1 cellular context compared by ENCODE assay signal in genomic region chr22:31080848-31081649, GRCh38.
TF ChIP-seq lines count a peak whose summit lies in the region.

SMTN (plus strand) TSS chr22:31081318; CDS start chr22:31083259, 1,941 bp downstream.

TF ChIP-seq in HepG2, 621 proteins besides CTCF, POLR2A, EP300 and RAD21 (continued from another document and continues in another):
- TF ChIP-seq, protein P1, sequence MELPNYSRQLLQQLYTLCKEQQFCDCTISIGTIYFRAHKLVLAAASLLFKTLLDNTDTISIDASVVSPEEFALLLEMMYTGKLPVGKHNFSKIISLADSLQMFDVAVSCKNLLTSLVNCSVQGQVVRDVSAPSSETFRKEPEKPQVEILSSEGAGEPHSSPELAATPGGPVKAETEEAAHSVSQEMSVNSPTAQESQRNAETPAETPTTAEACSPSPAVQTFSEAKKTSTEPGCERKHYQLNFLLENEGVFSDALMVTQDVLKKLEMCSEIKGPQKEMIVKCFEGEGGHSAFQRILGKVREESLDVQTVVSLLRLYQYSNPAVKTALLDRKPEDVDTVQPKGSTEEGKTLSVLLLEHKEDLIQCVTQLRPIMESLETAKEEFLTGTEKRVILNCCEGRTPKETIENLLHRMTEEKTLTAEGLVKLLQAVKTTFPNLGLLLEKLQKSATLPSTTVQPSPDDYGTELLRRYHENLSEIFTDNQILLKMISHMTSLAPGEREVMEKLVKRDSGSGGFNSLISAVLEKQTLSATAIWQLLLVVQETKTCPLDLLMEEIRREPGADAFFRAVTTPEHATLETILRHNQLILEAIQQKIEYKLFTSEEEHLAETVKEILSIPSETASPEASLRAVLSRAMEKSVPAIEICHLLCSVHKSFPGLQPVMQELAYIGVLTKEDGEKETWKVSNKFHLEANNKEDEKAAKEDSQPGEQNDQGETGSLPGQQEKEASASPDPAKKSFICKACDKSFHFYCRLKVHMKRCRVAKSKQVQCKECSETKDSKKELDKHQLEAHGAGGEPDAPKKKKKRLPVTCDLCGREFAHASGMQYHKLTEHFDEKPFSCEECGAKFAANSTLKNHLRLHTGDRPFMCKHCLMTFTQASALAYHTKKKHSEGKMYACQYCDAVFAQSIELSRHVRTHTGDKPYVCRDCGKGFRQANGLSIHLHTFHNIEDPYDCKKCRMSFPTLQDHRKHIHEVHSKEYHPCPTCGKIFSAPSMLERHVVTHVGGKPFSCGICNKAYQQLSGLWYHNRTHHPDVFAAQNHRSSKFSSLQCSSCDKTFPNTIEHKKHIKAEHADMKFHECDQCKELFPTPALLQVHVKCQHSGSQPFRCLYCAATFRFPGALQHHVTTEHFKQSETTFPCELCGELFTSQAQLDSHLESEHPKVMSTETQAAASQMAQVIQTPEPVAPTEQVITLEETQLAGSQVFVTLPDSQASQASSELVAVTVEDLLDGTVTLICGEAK (IDR thresholded peaks at IDR 0.05): no peak
- TF ChIP-seq, protein P1 (CRISPR knock-in tag; IDR thresholded peaks at IDR 0.05): no peak
- TF ChIP-seq, protein P2, sequence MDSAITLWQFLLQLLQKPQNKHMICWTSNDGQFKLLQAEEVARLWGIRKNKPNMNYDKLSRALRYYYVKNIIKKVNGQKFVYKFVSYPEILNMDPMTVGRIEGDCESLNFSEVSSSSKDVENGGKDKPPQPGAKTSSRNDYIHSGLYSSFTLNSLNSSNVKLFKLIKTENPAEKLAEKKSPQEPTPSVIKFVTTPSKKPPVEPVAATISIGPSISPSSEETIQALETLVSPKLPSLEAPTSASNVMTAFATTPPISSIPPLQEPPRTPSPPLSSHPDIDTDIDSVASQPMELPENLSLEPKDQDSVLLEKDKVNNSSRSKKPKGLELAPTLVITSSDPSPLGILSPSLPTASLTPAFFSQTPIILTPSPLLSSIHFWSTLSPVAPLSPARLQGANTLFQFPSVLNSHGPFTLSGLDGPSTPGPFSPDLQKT (CRISPR knock-in tag; IDR thresholded peaks at IDR 0.05; ENCODE audit: borderline replicate concordance): no peak
- TF ChIP-seq ZNF501 (CRISPR knock-in tag; IDR thresholded peaks at IDR 0.05) (peak; percentile 88), HNRNPUL1 (IDR thresholded peaks at IDR 0.05; ENCODE audit: low read depth, low read length) (no peak), SP1 (IDR thresholded peaks at IDR 0.05) (0 out of 2 replicates have a peak, but pooled peaks have one; percentile 11), SP1 (CRISPR knock-in tag; IDR thresholded peaks at IDR 0.05) (peak; percentile 95), ZNF354B (CRISPR knock-in tag; IDR thresholded peaks at IDR 0.05) (peak; percentile 70; the same call in 1 of the 2 replicates), ZNF850 (CRISPR knock-in tag; conservative IDR thresholded peaks at IDR 0.05) (no peak), ZNF740 (CRISPR knock-in tag; IDR thresholded peaks at IDR 0.05) (no peak), ZNF768 (CRISPR knock-in tag; IDR thresholded peaks at IDR 0.05) (no peak; the same call in 1 of the 2 replicates), ZNF441 (CRISPR knock-in tag; IDR thresholded peaks at IDR 0.05; ENCODE audit: borderline replicate concordance) (0 out of 2 replicates have a peak, but pooled peaks have one; percentile 22), FOXP1 (IDR thresholded peaks at IDR 0.05) (no peak), FOXP1 (CRISPR knock-in tag; IDR thresholded peaks at IDR 0.05) (no peak), ZNF75D (CRISPR knock-in tag; IDR thresholded peaks at IDR 0.05; ENCODE audit: borderline replicate concordance) (no peak), ELF3 (CRISPR knock-in tag; IDR thresholded peaks at IDR 0.05) (no peak; the same call in 1 of the 2 replicates), CEBPG (CRISPR knock-in tag; IDR thresholded peaks at IDR 0.05) (no peak), CBX2 (IDR thresholded peaks at IDR 0.05; ENCODE audit: low read depth, low read length) (no peak), CBX2 (CRISPR knock-in tag; IDR thresholded peaks at IDR 0.05; ENCODE audit: low read depth) (no peak), NFATC3 (CRISPR knock-in tag; IDR thresholded peaks at IDR 0.05) (0 out of 2 replicates have a peak, but pooled peaks have one; percentile 67), MED13 (CRISPR knock-in tag; IDR thresholded peaks at IDR 0.05) (no peak), ZNF652 (CRISPR knock-in tag; IDR thresholded peaks at IDR 0.05; ENCODE audit: borderline replicate concordance, low read depth) (no peak), ATM (IDR thresholded peaks at IDR 0.05; ENCODE audit: borderline replicate concordance) (no peak), ZNF556 (CRISPR knock-in tag; IDR thresholded peaks at IDR 0.05; ENCODE audit: borderline replicate concordance) (0 out of 2 replicates have a peak, but pooled peaks have one; percentile 76), DNMT3B (CRISPR knock-in tag; conservative IDR thresholded peaks at IDR 0.05) (no peak), HDAC6 (IDR thresholded peaks at IDR 0.05; ENCODE audit: low read depth, low read length) (no peak), AGO2 (optimal IDR thresholded peaks at IDR 0.05; ENCODE audit: low read depth, low read length) (peak; percentile 95), ESRRA (CRISPR knock-in tag; IDR thresholded peaks at IDR 0.05; ENCODE audit: low read depth) (no peak), SMAD3 (CRISPR knock-in tag; IDR thresholded peaks at IDR 0.05) (no peak), ZNF552 (CRISPR knock-in tag; IDR thresholded peaks at IDR 0.05; ENCODE audit: borderline replicate concordance) (no peak), PHF8 (CRISPR knock-in tag; IDR thresholded peaks at IDR 0.05) (peak; percentile 64), KLF12 (CRISPR knock-in tag; IDR thresholded peaks at IDR 0.05; ENCODE audit: borderline replicate concordance) (no peak), ZNF160 (CRISPR knock-in tag; IDR thresholded peaks at IDR 0.05) (peak; percentile 69; the same call in 1 of the 2 replicates), REL (CRISPR knock-in tag; conservative IDR thresholded peaks at IDR 0.05) (0 out of 2 replicates have a peak, but pooled peaks have one; percentile 21), SP5 (CRISPR knock-in tag; IDR thresholded peaks at IDR 0.05; ENCODE audit: borderline replicate concordance, low read depth) (peak; percentile 81; the same call in 1 of the 2 replicates), ZFP36 (IDR thresholded peaks at IDR 0.05; ENCODE audit: borderline replicate concordance, low read depth, low read length, partially characterized antibody) (no peak), GABPA (IDR thresholded peaks at IDR 0.05; ENCODE audit: low read depth, low read length) (no peak), GABPA (CRISPR knock-in tag; IDR thresholded peaks at IDR 0.05; ENCODE audit: low read depth) (no peak), U2AF2 (IDR thresholded peaks at IDR 0.05; ENCODE audit: low read depth, low read length) (no peak), U2AF1 (optimal IDR thresholded peaks at IDR 0.05; ENCODE audit: low read depth, low read length) (no peak), SRSF9 (IDR thresholded peaks at IDR 0.05; ENCODE audit: borderline replicate concordance, insufficient read depth, low read depth, low read length, poor library complexity, severe bottlenecking) (no peak), SP140L (CRISPR knock-in tag; IDR thresholded peaks at IDR 0.05; ENCODE audit: borderline replicate concordance) (no peak), MLLT10 (CRISPR knock-in tag; IDR thresholded peaks at IDR 0.05) (no peak)
- TF ChIP-seq, protein P3, sequence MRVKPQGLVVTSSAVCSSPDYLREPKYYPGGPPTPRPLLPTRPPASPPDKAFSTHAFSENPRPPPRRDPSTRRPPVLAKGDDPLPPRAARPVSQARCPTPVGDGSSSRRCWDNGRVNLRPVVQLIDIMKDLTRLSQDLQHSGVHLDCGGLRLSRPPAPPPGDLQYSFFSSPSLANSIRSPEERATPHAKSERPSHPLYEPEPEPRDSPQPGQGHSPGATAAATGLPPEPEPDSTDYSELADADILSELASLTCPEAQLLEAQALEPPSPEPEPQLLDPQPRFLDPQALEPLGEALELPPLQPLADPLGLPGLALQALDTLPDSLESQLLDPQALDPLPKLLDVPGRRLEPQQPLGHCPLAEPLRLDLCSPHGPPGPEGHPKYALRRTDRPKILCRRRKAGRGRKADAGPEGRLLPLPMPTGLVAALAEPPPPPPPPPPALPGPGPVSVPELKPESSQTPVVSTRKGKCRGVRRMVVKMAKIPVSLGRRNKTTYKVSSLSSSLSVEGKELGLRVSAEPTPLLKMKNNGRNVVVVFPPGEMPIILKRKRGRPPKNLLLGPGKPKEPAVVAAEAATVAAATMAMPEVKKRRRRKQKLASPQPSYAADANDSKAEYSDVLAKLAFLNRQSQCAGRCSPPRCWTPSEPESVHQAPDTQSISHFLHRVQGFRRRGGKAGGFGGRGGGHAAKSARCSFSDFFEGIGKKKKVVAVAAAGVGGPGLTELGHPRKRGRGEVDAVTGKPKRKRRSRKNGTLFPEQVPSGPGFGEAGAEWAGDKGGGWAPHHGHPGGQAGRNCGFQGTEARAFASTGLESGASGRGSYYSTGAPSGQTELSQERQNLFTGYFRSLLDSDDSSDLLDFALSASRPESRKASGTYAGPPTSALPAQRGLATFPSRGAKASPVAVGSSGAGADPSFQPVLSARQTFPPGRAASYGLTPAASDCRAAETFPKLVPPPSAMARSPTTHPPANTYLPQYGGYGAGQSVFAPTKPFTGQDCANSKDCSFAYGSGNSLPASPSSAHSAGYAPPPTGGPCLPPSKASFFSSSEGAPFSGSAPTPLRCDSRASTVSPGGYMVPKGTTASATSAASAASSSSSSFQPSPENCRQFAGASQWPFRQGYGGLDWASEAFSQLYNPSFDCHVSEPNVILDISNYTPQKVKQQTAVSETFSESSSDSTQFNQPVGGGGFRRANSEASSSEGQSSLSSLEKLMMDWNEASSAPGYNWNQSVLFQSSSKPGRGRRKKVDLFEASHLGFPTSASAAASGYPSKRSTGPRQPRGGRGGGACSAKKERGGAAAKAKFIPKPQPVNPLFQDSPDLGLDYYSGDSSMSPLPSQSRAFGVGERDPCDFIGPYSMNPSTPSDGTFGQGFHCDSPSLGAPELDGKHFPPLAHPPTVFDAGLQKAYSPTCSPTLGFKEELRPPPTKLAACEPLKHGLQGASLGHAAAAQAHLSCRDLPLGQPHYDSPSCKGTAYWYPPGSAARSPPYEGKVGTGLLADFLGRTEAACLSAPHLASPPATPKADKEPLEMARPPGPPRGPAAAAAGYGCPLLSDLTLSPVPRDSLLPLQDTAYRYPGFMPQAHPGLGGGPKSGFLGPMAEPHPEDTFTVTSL (CRISPR knock-in tag; IDR thresholded peaks at IDR 0.05; ENCODE audit: borderline replicate concordance): no peak
- TF ChIP-seq, protein P4, sequence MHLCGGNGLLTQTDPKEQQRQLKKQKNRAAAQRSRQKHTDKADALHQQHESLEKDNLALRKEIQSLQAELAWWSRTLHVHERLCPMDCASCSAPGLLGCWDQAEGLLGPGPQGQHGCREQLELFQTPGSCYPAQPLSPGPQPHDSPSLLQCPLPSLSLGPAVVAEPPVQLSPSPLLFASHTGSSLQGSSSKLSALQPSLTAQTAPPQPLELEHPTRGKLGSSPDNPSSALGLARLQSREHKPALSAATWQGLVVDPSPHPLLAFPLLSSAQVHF (CRISPR knock-in tag; IDR thresholded peaks at IDR 0.05): no peak
- TF ChIP-seq, protein P5, sequence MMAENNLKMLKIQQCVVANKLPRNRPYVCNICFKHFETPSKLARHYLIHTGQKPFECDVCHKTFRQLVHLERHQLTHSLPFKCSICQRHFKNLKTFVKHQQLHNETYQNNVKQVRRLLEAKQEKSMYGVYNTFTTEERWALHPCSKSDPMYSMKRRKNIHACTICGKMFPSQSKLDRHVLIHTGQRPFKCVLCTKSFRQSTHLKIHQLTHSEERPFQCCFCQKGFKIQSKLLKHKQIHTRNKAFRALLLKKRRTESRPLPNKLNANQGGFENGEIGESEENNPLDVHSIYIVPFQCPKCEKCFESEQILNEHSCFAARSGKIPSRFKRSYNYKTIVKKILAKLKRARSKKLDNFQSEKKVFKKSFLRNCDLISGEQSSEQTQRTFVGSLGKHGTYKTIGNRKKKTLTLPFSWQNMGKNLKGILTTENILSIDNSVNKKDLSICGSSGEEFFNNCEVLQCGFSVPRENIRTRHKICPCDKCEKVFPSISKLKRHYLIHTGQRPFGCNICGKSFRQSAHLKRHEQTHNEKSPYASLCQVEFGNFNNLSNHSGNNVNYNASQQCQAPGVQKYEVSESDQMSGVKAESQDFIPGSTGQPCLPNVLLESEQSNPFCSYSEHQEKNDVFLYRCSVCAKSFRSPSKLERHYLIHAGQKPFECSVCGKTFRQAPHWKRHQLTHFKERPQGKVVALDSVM (CRISPR knock-in tag; IDR thresholded peaks at IDR 0.05): no peak
- TF ChIP-seq, protein P6, sequence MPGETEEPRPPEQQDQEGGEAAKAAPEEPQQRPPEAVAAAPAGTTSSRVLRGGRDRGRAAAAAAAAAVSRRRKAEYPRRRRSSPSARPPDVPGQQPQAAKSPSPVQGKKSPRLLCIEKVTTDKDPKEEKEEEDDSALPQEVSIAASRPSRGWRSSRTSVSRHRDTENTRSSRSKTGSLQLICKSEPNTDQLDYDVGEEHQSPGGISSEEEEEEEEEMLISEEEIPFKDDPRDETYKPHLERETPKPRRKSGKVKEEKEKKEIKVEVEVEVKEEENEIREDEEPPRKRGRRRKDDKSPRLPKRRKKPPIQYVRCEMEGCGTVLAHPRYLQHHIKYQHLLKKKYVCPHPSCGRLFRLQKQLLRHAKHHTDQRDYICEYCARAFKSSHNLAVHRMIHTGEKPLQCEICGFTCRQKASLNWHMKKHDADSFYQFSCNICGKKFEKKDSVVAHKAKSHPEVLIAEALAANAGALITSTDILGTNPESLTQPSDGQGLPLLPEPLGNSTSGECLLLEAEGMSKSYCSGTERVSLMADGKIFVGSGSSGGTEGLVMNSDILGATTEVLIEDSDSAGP (CRISPR knock-in tag; IDR thresholded peaks at IDR 0.05; ENCODE audit: borderline replicate concordance): peak; percentile 59; the same call in 1 of the 2 replicates
